Comparison of ENCODE assay signal across 17 cellular contexts in genomic region chr4:20638825-20639224, GRCh38.
DNase-seq lines count a peak whose midpoint lies in the region; ATAC-seq and TF ChIP-seq lines count a peak whose summit lies in the region.
"Had no signal": no experiment of that assay in that cellular context is flagged by ENCODE, and none has a peak within 500 bp of the region (broad histone marks: within the 10 kb centered on the region; RNA-seq: fewer than 3 reads in every experiment).

No MANE protein-coding gene starts in this region.

- H3K4me3 ChIP-seq in A673 (ENCODE audit: low read depth, low read length, poor library complexity, severe bottlenecking) = no peak overlapping the region
- H3K4me3 ChIP-seq: PC-9, SJCRH30 had no signal

- H3K9me3 ChIP-seq in A673 (ENCODE audit: low read depth, low read length, poor library complexity, severe bottlenecking) = no peaks in the 10 kb centered on the region
- H3K9me3 ChIP-seq: SJCRH30 had no signal

- CTCF ChIA-PET in A673 (lab: Charles Lee) = no interaction called here

- H3K36me3 ChIP-seq in A673 (ENCODE audit: insufficient read depth, low read length, poor library complexity, severe bottlenecking) = no peaks in the 10 kb centered on the region
- H3K36me3 ChIP-seq: SJCRH30 had no signal

- no peaks in the 10 kb centered on the region for H3K4me1 ChIP-seq in A673 (ENCODE audit: insufficient read depth, low read length, poor library complexity, severe bottlenecking)
- H3K4me1 ChIP-seq: SJCRH30 had no signal

- no peaks in the 10 kb centered on the region for H3K36me3 Mint-ChIP-seq in activated naive CD8-positive, alpha-beta T cell treated with anti-CD3 and anti-CD28 coated beads, Interleukin-2, amount 50 U/mL, for 24 hours (ENCODE audit: low read depth)
- H3K36me3 Mint-ChIP-seq: CD4-positive, alpha-beta memory T cell had no signal

- H3K4me1 Mint-ChIP-seq in activated naive CD8-positive, alpha-beta T cell treated with anti-CD3 and anti-CD28 coated beads, Interleukin-2, amount 50 U/mL, for 24 hours = no peaks in the 10 kb centered on the region
- H3K4me1 Mint-ChIP-seq: CD4-positive, alpha-beta memory T cell; H9 had no signal

- no TSS peak for BruUV-seq in A673 (replicated peaks; lab: Mats Ljungman, UMichigan)

- H3K27me3 Mint-ChIP-seq in activated naive CD8-positive, alpha-beta T cell treated with anti-CD3 and anti-CD28 coated beads, Interleukin-2, amount 50 U/mL, for 24 hours = peaks cover 5% of the 10 kb centered on the region

- H3K27ac Mint-ChIP-seq in activated naive CD8-positive, alpha-beta T cell treated with anti-CD3 and anti-CD28 coated beads, Interleukin-2, amount 50 U/mL, for 24 hours = no peak overlapping the region
- H3K27ac Mint-ChIP-seq: CD4-positive, alpha-beta memory T cell; H9 had no signal

- no peak overlapping the region for H3K4me3 Mint-ChIP-seq in activated naive CD8-positive, alpha-beta T cell treated with anti-CD3 and anti-CD28 coated beads, Interleukin-2, amount 50 U/mL, for 24 hours
- H3K4me3 Mint-ChIP-seq: CD4-positive, alpha-beta memory T cell; H9 had no signal

- H3K27ac ChIP-seq in A673 (ENCODE audit: low read depth, low read length, poor library complexity, severe bottlenecking) = no peak overlapping the region
- H3K27ac ChIP-seq: KMS-11, PC-9, RWPE1, SJCRH30 had no signal

- H3K9me3 Mint-ChIP-seq in activated naive CD8-positive, alpha-beta T cell treated with anti-CD3 and anti-CD28 coated beads, Interleukin-2, amount 50 U/mL, for 24 hours = peaks cover 6% of the 10 kb centered on the region

- peak; percentile 86 for ATAC-seq in left colon
- ATAC-seq in GM21576 (IDR thresholded peaks at IDR 0.05; ENCODE audit: unreplicated experiment) = no peak
- no peak for ATAC-seq in activated naive CD8-positive, alpha-beta T cell treated with anti-CD3 and anti-CD28 coated beads, Interleukin-2, amount 50 U/mL, for 24 hours

- H3K27me3 ChIP-seq in A673 (replicated peaks; ENCODE audit: insufficient read depth, low read depth, low read length, poor library complexity) = no peaks in the 10 kb centered on the region
- H3K27me3 ChIP-seq: SJCRH30 had no signal

- peak; percentile 34 for DNase-seq in NCI-H1417 treated with DMSO at 0.1 percent for 48 hours (lab: John Stamatoyannopoulos, UW)
- DNase-seq in NCI-H1417 (lab: John Stamatoyannopoulos, UW) = no peak
- DNase-seq in A673 (ENCODE audit: low spot score) = peak; percentile 22
- peak; percentile 61 for DNase-seq in NCI-H2029 treated with DMSO at 0.1 percent for 48 hours (lab: John Stamatoyannopoulos, UW)
- DNase-seq in left colon = no peak
- DNase-seq in activated naive CD8-positive, alpha-beta T cell treated with anti-CD3 and anti-CD28 coated beads, Interleukin-2, amount 50 U/mL, for 24 hours = no peak
- DNase-seq: CD4-positive, alpha-beta memory T cell; H9; MV-4-11; NCI-H1436 treated with DMSO at 0.1 percent for 48 hours; NCI-H2227 treated with DMSO at 0.1 percent for 48 hours; NCI-H526; PC-9; SJCRH30 had no signal

- no peak for TF ChIP-seq CTCF in A673 (conservative IDR thresholded peaks at IDR 0.05; ENCODE audit: low read depth, low read length)

- intact Hi-C loops in A673 (cut with micrococcal nuclease; ENCODE audit: unreplicated experiment) (no loop called here), left colon (cut with DNase I, micrococcal nuclease) (no loop called here)

- POLR2A ChIA-PET in A673 (lab: Charles Lee; ENCODE audit: low non-redundant PET) = no interaction called here

Comparison
In these comparisons a context has a peak if more than half of its experiments do, and no peak if none do; other contexts are left out.
1. DNase-seq: peak in NCI-H1417 treated with DMSO at 0.1 percent for 48 hours (single experiment), A673 (single experiment) and NCI-H2029 treated with DMSO at 0.1 percent for 48 hours (single experiment); none in NCI-H1417 (0 of 3), left colon (0 of 2) and activated naive CD8-positive, alpha-beta T cell treated with anti-CD3 and anti-CD28 coated beads, Interleukin-2, amount 50 U/mL, for 24 hours (single experiment).